ENCODE assay signal across 28 cellular contexts in genomic region chr14:71758198-71758955, GRCh38.
A peak's percentile ranks its signal among the peaks of the same experiment; 100 is the strongest.
DNase-seq lines count a peak whose midpoint lies in the region; ATAC-seq, FAIRE-seq and TF ChIP-seq lines count a peak whose summit lies in the region.
"Had no signal": no experiment of that assay in that cellular context is flagged by ENCODE, and none has a peak within 500 bp of the region (broad histone marks: within the 10 kb centered on the region; RNA-seq: fewer than 3 reads in every experiment).

No MANE protein-coding gene starts in this region.

- no peak for TF ChIP-seq POLR2A in H1 (IDR thresholded peaks at IDR 0.05; ENCODE audit: control extremely low read depth in 1 of 2, low read depth in 2 of 2, low read length in 2 of 2)

- TF ChIP-seq EP300 in H1 (IDR thresholded peaks at IDR 0.05; ENCODE audit: borderline replicate concordance in 1 of 2, low read depth in 2 of 2, low read length in 2 of 2), result no peak

- no peak overlapping the region for H3K4ac ChIP-seq in H1 (replicated peaks; ENCODE audit: insufficient read length, low read depth, low read length)

- 0 out of 2 replicates have a peak overlapping the region, but pooled peaks have one; percentile 46 for H2BK15ac ChIP-seq in H1 (ENCODE audit: low read length)

- no peaks in the 10 kb centered on the region for H3K23me2 ChIP-seq in H1 (ENCODE audit: low read depth, low read length)

- DNase-seq in activated naive CD8-positive, alpha-beta T cell treated with anti-CD3 and anti-CD28 coated beads, Interleukin-2, amount 50 U/mL, for 24 hours, result no peak
- no peak for DNase-seq in activated naive CD8-positive, alpha-beta T cell treated with anti-CD3 and anti-CD28 coated beads for 36 hours
- peak; percentile 80 for DNase-seq in NCI-H510A treated with DMSO at 0.1 percent for 48 hours (lab: John Stamatoyannopoulos, UW)
- DNase-seq in H1 (ENCODE audit: low read depth in 1 of 2, low spot score in 2 of 2), result no peak
- no peak for DNase-seq in activated T-cell treated with anti-CD3 and anti-CD28 coated beads, Interleukin-2, amount 50 U/mL, for 4 hours
- DNase-seq in GM19239 (ENCODE audit: insufficient read length, low spot score), result no peak
- DNase-seq: activated CD4-positive, alpha-beta T cell treated with anti-CD3 and anti-CD28 coated beads, Interleukin-2, amount 50 U/mL, for 4 hours; activated naive CD4-positive, alpha-beta T cell; Caco-2; caudate nucleus; effector memory CD8-positive, alpha-beta T cell; glutamatergic neuron; H7; KBM-7; mesenchymal stem cell; NCI-H2029 treated with DMSO at 0.1 percent for 48 hours; posterior cingulate gyrus; right cardiac atrium; stimulated activated naive CD4-positive, alpha-beta T cell; upper lobe of left lung had no signal

- H3K4me1 ChIP-seq in H1 (replicated peaks in 1 of 4; ENCODE audit: control insufficient read depth in 3 of 4, insufficient read depth in 4 of 4, low read length in 3 of 4), result peaks cover 0 to 6% (median 3%) of the 10 kb centered on the region in 4 experiments; a peak in 4 of 7 replicates
- H3K4me1 ChIP-seq: Caco-2 had no signal

- H3K79me1 ChIP-seq in H1 (ENCODE audit: low read depth, low read length), result no peaks in the 10 kb centered on the region

- H3K18ac ChIP-seq in H1 (ENCODE audit: extremely low read depth, low read length), result no peak overlapping the region

- H2BK20ac ChIP-seq in H1 (ENCODE audit: low read length), result 0 out of 2 replicates have a peak overlapping the region, but pooled peaks have one; percentile 27

- H3K4me2 ChIP-seq in H1 (ENCODE audit: insufficient read depth in 1 of 2, low read depth in 2 of 2, low read length in 2 of 2), result no peak overlapping the region
- H3K4me2 ChIP-seq: smooth muscle cell had no signal

- H3K9me3 ChIP-seq in H1 (ENCODE audit: insufficient read depth in 2 of 2, low read depth in 1 of 2, low read length in 1 of 2), result no peaks in the 10 kb centered on the region
- H3K9me3 ChIP-seq: Caco-2, SJSA1 had no signal

- no peak overlapping the region for H3K23ac ChIP-seq in H1 (ENCODE audit: insufficient read length)

- H2BK120ac ChIP-seq in H1 (replicated peaks; ENCODE audit: low read depth, low read length), result no peak overlapping the region

- peak; percentile 46 for ATAC-seq in activated naive CD8-positive, alpha-beta T cell treated with anti-CD3 and anti-CD28 coated beads, Interleukin-2, amount 50 U/mL, for 24 hours
- ATAC-seq in activated T-cell treated with anti-CD3 and anti-CD28 coated beads, Interleukin-2, amount 50 U/mL, for 4 hours, result no peak
- ATAC-seq in GM21423 (IDR thresholded peaks at IDR 0.05; ENCODE audit: unreplicated experiment), result no peak
- ATAC-seq: effector memory CD8-positive, alpha-beta T cell; left lung; right cardiac atrium had no signal

- no peaks in the 10 kb centered on the region for H4K20me1 ChIP-seq in H1 (replicated peaks in 1 of 2; ENCODE audit: control insufficient read depth in 1 of 2, insufficient read depth in 2 of 2, low read length in 2 of 2)
- H4K20me1 ChIP-seq: BLaER1 treated with 17β-estradiol and CSF1 and Interleukin-3, amounts not matched to agents 10 nM and 100 nM had no signal

- H4K5ac ChIP-seq in H1 (ENCODE audit: insufficient read length, low read depth, low read length), result no peak overlapping the region

- no peak overlapping the region for H4K91ac ChIP-seq in H1 (replicated peaks; ENCODE audit: insufficient read length, low read length)

- H2BK5ac ChIP-seq in H1 (ENCODE audit: low read depth, low read length), result no peak overlapping the region

- H3K4me1 Mint-ChIP-seq in activated naive CD8-positive, alpha-beta T cell treated with anti-CD3 and anti-CD28 coated beads, Interleukin-2, amount 50 U/mL, for 24 hours, result no peaks in the 10 kb centered on the region
- H3K4me1 Mint-ChIP-seq in activated naive CD8-positive, alpha-beta T cell treated with anti-CD3 and anti-CD28 coated beads for 36 hours, result no peaks in the 10 kb centered on the region
- H3K4me1 Mint-ChIP-seq in activated T-cell treated with anti-CD3 and anti-CD28 coated beads, Interleukin-2, amount 50 U/mL, for 4 hours (ENCODE audit: low read depth), result no peaks in the 10 kb centered on the region

- H3K4me3 Mint-ChIP-seq in activated naive CD8-positive, alpha-beta T cell treated with anti-CD3 and anti-CD28 coated beads, Interleukin-2, amount 50 U/mL, for 24 hours, result no peak overlapping the region
- H3K4me3 Mint-ChIP-seq in activated naive CD8-positive, alpha-beta T cell treated with anti-CD3 and anti-CD28 coated beads for 36 hours, result no peak overlapping the region
- H3K4me3 Mint-ChIP-seq in activated T-cell treated with anti-CD3 and anti-CD28 coated beads, Interleukin-2, amount 50 U/mL, for 4 hours, result no peak overlapping the region
- H3K4me3 Mint-ChIP-seq: effector memory CD8-positive, alpha-beta T cell; neural crest cell had no signal

- H2BK12ac ChIP-seq in H1 (ENCODE audit: low read depth, low read length), result no peak overlapping the region

- FAIRE-seq in H1 (lab: Jason Lieb, UNC) (no peak), GM19239 (lab: Jason Lieb, UNC) (no peak)
- FAIRE-seq: GM18507, TTC549 had no signal

- H3K4me3 ChIP-seq in H1 (ENCODE audit: extremely low read depth in 1 of 4, insufficient read depth in 2 of 4, low read depth in 3 of 4, low read length in 4 of 4), result no peak overlapping the region
- H3K4me3 ChIP-seq: BLaER1 treated with 17β-estradiol and CSF1 and Interleukin-3, amounts not matched to agents 10 nM and 100 nM; left lung; SJSA1; smooth muscle cell; upper lobe of left lung had no signal

- H4K8ac ChIP-seq in H1 (ENCODE audit: extremely low read depth, insufficient read depth, low read length), result no peak overlapping the region

- H2AFZ ChIP-seq in H1 (ENCODE audit: low read length), result no peak overlapping the region

- no peak overlapping the region for H3K9ac ChIP-seq in H1 (replicated peaks in 1 of 4; ENCODE audit: extremely low read depth in 1 of 4, low read depth in 3 of 4, low read length in 3 of 4)
- H3K9ac ChIP-seq: BLaER1 treated with 17β-estradiol and CSF1 and Interleukin-3, amounts not matched to agents 10 nM and 100 nM had no signal

- no peak overlapping the region for H3K27ac Mint-ChIP-seq in activated naive CD8-positive, alpha-beta T cell treated with anti-CD3 and anti-CD28 coated beads, Interleukin-2, amount 50 U/mL, for 24 hours
- no peak overlapping the region for H3K27ac Mint-ChIP-seq in activated naive CD8-positive, alpha-beta T cell treated with anti-CD3 and anti-CD28 coated beads for 36 hours
- H3K27ac Mint-ChIP-seq: effector memory CD8-positive, alpha-beta T cell had no signal

- no peak overlapping the region for H3K56ac ChIP-seq in H1 (replicated peaks; ENCODE audit: insufficient read length, low read depth, low read length)

- TF ChIP-seq RAD21 in H1 (IDR thresholded peaks at IDR 0.05 in 1 of 2, conservative IDR thresholded peaks at IDR 0.05 in 1 of 2; ENCODE audit: low read depth in 2 of 2, low read length in 2 of 2), result no peak

- CTCF ChIA-PET in H1 (lab: Charles Lee; ENCODE audit: partially characterized antibody), result interaction anchor here (0.7 to 1.9 kb wide), 4 partner anchors 8 to 620 kb away, joined by 3 to 6 read pairs (median 3); no protein-coding TSS in a partner anchor

- WGBS in H1 (ENCODE audit: extremely low coverage in 1 of 2, insufficient coverage in 1 of 2, insufficient read length in 1 of 2, insufficient replicate concordance in 2 of 2, low coverage in 1 of 2, low lambda C conversion rate in 2 of 2, missing lambda C conversion rate in 1 of 2), 2 experiments, result 88% methylated on average over 13 of the region's 13 CpGs; no CpG with 5 or more reads in 1 of the 2 experiments

- no peaks in the 10 kb centered on the region for H3K79me2 ChIP-seq in H1 (ENCODE audit: control insufficient read depth in 1 of 2, insufficient read depth in 2 of 2, low read length in 2 of 2)

- H3K27ac ChIP-seq in H1 (ENCODE audit: low read depth, low read length), result no peak overlapping the region
- H3K27ac ChIP-seq: BLaER1 treated with 17β-estradiol and CSF1 and Interleukin-3, amounts not matched to agents 10 nM and 100 nM; left lung; SJSA1; upper lobe of left lung had no signal

- H3K36me3 ChIP-seq in H1 (ENCODE audit: control insufficient read depth in 2 of 4, insufficient read depth in 4 of 4, low read length in 3 of 4), result no peaks in the 10 kb centered on the region
- H3K36me3 ChIP-seq: BLaER1 treated with 17β-estradiol and CSF1 and Interleukin-3, amounts not matched to agents 10 nM and 100 nM; left lung; SJSA1; upper lobe of left lung had no signal

- TF ChIP-seq CTCF in H1 (IDR thresholded peaks at IDR 0.05; ENCODE audit: control extremely low read depth in 1 of 3, insufficient read depth in 1 of 3, low read depth in 1 of 3, low read length in 3 of 3), result no peak

- no peak overlapping the region for H3K14ac ChIP-seq in H1 (ENCODE audit: insufficient read length)

- H3K27me3 ChIP-seq in H1 (replicated peaks in 1 of 4; ENCODE audit: control insufficient read depth in 3 of 4, extremely low read depth in 1 of 4, insufficient read depth in 3 of 4, low read length in 3 of 4), result no peaks in the 10 kb centered on the region
- H3K27me3 ChIP-seq: BLaER1 treated with 17β-estradiol and CSF1 and Interleukin-3, amounts not matched to agents 10 nM and 100 nM; left lung; SJSA1; upper lobe of left lung had no signal

- no peaks in the 10 kb centered on the region for H3K36me3 Mint-ChIP-seq in activated naive CD8-positive, alpha-beta T cell treated with anti-CD3 and anti-CD28 coated beads, Interleukin-2, amount 50 U/mL, for 24 hours (ENCODE audit: low read depth)
- no peaks in the 10 kb centered on the region for H3K36me3 Mint-ChIP-seq in activated naive CD8-positive, alpha-beta T cell treated with anti-CD3 and anti-CD28 coated beads for 36 hours
- H3K36me3 Mint-ChIP-seq in activated T-cell treated with anti-CD3 and anti-CD28 coated beads, Interleukin-2, amount 50 U/mL, for 4 hours (ENCODE audit: insufficient read depth), result no peaks in the 10 kb centered on the region

- H2AK5ac ChIP-seq in H1 (ENCODE audit: low read depth, low read length), result no peak overlapping the region

- POLR2A ChIA-PET in H1 (lab: Charles Lee; ENCODE audit: partially characterized antibody), result no interaction called here

- peaks cover 9% of the 10 kb centered on the region for H3K27me3 Mint-ChIP-seq in activated naive CD8-positive, alpha-beta T cell treated with anti-CD3 and anti-CD28 coated beads, Interleukin-2, amount 50 U/mL, for 24 hours
- H3K27me3 Mint-ChIP-seq in activated naive CD8-positive, alpha-beta T cell treated with anti-CD3 and anti-CD28 coated beads for 36 hours, result peaks cover 7% of the 10 kb centered on the region
- H3K27me3 Mint-ChIP-seq in activated T-cell treated with anti-CD3 and anti-CD28 coated beads, Interleukin-2, amount 50 U/mL, for 4 hours (ENCODE audit: low read depth), result peaks cover 12% of the 10 kb centered on the region

- H3K9me3 Mint-ChIP-seq in activated naive CD8-positive, alpha-beta T cell treated with anti-CD3 and anti-CD28 coated beads, Interleukin-2, amount 50 U/mL, for 24 hours, result no peaks in the 10 kb centered on the region
- H3K9me3 Mint-ChIP-seq in activated naive CD8-positive, alpha-beta T cell treated with anti-CD3 and anti-CD28 coated beads for 36 hours, result no peaks in the 10 kb centered on the region
- no peaks in the 10 kb centered on the region for H3K9me3 Mint-ChIP-seq in activated T-cell treated with anti-CD3 and anti-CD28 coated beads, Interleukin-2, amount 50 U/mL, for 4 hours
- H3K9me3 Mint-ChIP-seq: effector memory CD8-positive, alpha-beta T cell; neural crest cell had no signal

TF ChIP-seq in H1, 55 proteins besides CTCF, POLR2A, EP300 and RAD21 (continues in another document):
- no peak for TF ChIP-seq RXRA (IDR thresholded peaks at IDR 0.05; ENCODE audit: insufficient read depth, low read depth, low read length)
